ENCODE assay signal across 15 cellular contexts in genomic region chr9:36336511-36336910, GRCh38.
"Had no signal": no experiment of that assay in that cellular context is flagged by ENCODE, and none has a peak within 500 bp of the region (broad histone marks: within the 10 kb centered on the region; RNA-seq: fewer than 3 reads in every experiment).

No MANE protein-coding gene starts in this region.

- H3K4me3 ChIP-seq: heart right ventricle, left ventricle myocardium inferior, neural progenitor cell, pancreas, stomach had no signal

- H2AFZ ChIP-seq: neural progenitor cell had no signal

- H3K9me3 Mint-ChIP-seq: activated B cell treated with CpG ODN at 0.5 μM for 24 hours; activated CD4-positive, alpha-beta T cell treated with anti-CD3 and anti-CD28 coated beads, Interleukin-2, amount 10 ng/mL, durations not matched to agents 7 days and 5 days; activated T-cell treated with anti-CD3 and anti-CD28 coated beads, Interleukin-2, amount 50 U/mL, for 4 hours; central memory CD8-positive, alpha-beta T cell; dendritic cell treated with granulocyte-macrophage colony-stimulating factor and Interleukin-4, amounts not matched to agents 40 ng/mL and 50 ng/mL, for 4 days; neural progenitor cell had no signal

- H3K27ac Mint-ChIP-seq: activated B cell treated with CpG ODN at 0.5 μM for 24 hours; activated CD4-positive, alpha-beta T cell treated with anti-CD3 and anti-CD28 coated beads, Interleukin-2, amount 10 ng/mL, durations not matched to agents 7 days and 5 days; dendritic cell treated with granulocyte-macrophage colony-stimulating factor and Interleukin-4, amounts not matched to agents 40 ng/mL and 50 ng/mL, for 4 days; neural progenitor cell had no signal

- H3K4me3 Mint-ChIP-seq: activated B cell treated with CpG ODN at 0.5 μM for 24 hours; activated CD4-positive, alpha-beta T cell treated with anti-CD3 and anti-CD28 coated beads, Interleukin-2, amount 10 ng/mL, durations not matched to agents 7 days and 5 days; activated T-cell treated with anti-CD3 and anti-CD28 coated beads, Interleukin-2, amount 50 U/mL, for 4 hours; central memory CD8-positive, alpha-beta T cell; dendritic cell treated with granulocyte-macrophage colony-stimulating factor and Interleukin-4, amounts not matched to agents 40 ng/mL and 50 ng/mL, for 4 days; neural progenitor cell had no signal

- H3K4me1 Mint-ChIP-seq: activated B cell treated with CpG ODN at 0.5 μM for 24 hours; activated CD4-positive, alpha-beta T cell treated with anti-CD3 and anti-CD28 coated beads, Interleukin-2, amount 10 ng/mL, durations not matched to agents 7 days and 5 days; central memory CD8-positive, alpha-beta T cell; neural progenitor cell had no signal

- H3K9me3 ChIP-seq: heart right ventricle, left ventricle myocardium inferior, pancreas, stomach had no signal

- ATAC-seq: activated T-cell treated with anti-CD3 and anti-CD28 coated beads, Interleukin-2, amount 50 U/mL, for 4 hours; heart right ventricle; pancreas had no signal

- H3K9ac ChIP-seq: neural progenitor cell had no signal

- H3K27me3 Mint-ChIP-seq: activated B cell treated with CpG ODN at 0.5 μM for 24 hours; activated CD4-positive, alpha-beta T cell treated with anti-CD3 and anti-CD28 coated beads, Interleukin-2, amount 10 ng/mL, durations not matched to agents 7 days and 5 days; central memory CD8-positive, alpha-beta T cell; dendritic cell treated with granulocyte-macrophage colony-stimulating factor and Interleukin-4, amounts not matched to agents 40 ng/mL and 50 ng/mL, for 4 days had no signal

- DNase-seq: activated B cell treated with CpG ODN at 0.5 μM for 24 hours; activated CD4-positive, alpha-beta T cell treated with anti-CD3 and anti-CD28 coated beads, Interleukin-2, amount 10 ng/mL, durations not matched to agents 7 days and 5 days; activated gamma-delta T cell treated with Interleukin-2 at 50 U/mL for 16 hours; activated T-cell treated with anti-CD3 and anti-CD28 coated beads, Interleukin-2, amount 50 U/mL, for 4 hours; heart right ventricle; islet precursor cell; left ventricle myocardium inferior; mesendoderm; pancreas; retina; stomach; T-helper 2 cell had no signal

- H3K27ac ChIP-seq: left ventricle myocardium inferior, neural progenitor cell, pancreas, stomach had no signal

- H3K4me1 ChIP-seq: neural progenitor cell, pancreas had no signal

- H3K4me2 ChIP-seq: neural progenitor cell had no signal

- H3K27me3 ChIP-seq: heart right ventricle, neural progenitor cell, pancreas, stomach had no signal
